13 cellular contexts compared by ENCODE assay signal in genomic region chr10:60846173-60846572, GRCh38.
DNase-seq lines count a peak whose midpoint lies in the region; ATAC-seq and TF ChIP-seq lines count a peak whose summit lies in the region.
"Had no signal": no experiment of that assay in that cellular context is flagged by ENCODE, and none has a peak within 500 bp of the region (broad histone marks: within the 10 kb centered on the region; RNA-seq: fewer than 3 reads in every experiment).

No MANE protein-coding gene starts in this region.

- H2BK120ac ChIP-seq in IMR-90 (ENCODE audit: low read depth, low read length) = peak overlapping the region; percentile 90

- H2AFZ ChIP-seq in IMR-90 (replicated peaks; ENCODE audit: low read length, poor library complexity) = peak overlapping the region; percentile 70

- no CpG with 5 or more reads among the region's 1 CpG for WGBS in IMR-90 (ENCODE audit: extremely low coverage in 2 of 2, insufficient read length in 1 of 2), 2 experiments

- H2BK15ac ChIP-seq in IMR-90 (ENCODE audit: low read depth, low read length) = peak overlapping the region; percentile 87; the same call in 1 of the 3 replicates

- DNase-seq in AG10803 (ENCODE audit: low read depth) = peak; percentile 62
- peak; percentile 72 for DNase-seq in IMR-90
- DNase-seq in brain microvascular endothelial cell = peak; percentile 36
- DNase-seq in islet precursor cell = peak; percentile 65
- DNase-seq in SKM-1 (lab: John Stamatoyannopoulos, UW; ENCODE audit: unreplicated experiment) = no peak
- DNase-seq in NCI-H2107 treated with DMSO at 0.1 percent for 48 hours (lab: John Stamatoyannopoulos, UW; ENCODE audit: unreplicated experiment) = no peak
- no peak for DNase-seq in uterus
- DNase-seq in NCI-H2196 (lab: John Stamatoyannopoulos, UW; ENCODE audit: unreplicated experiment) = no peak
- DNase-seq: activated naive CD4-positive, alpha-beta T cell treated with anti-CD3 and anti-CD28 coated beads for 36 hours; lower lobe of right lung; NCI-H2081 treated with DMSO at 0.1 percent for 48 hours had no signal

- H4K91ac ChIP-seq in IMR-90 (ENCODE audit: insufficient read depth, low read depth, low read length) = 0 out of 2 replicates have a peak overlapping the region, but pooled peaks have one; percentile 18

- H3K56ac ChIP-seq in IMR-90 (ENCODE audit: extremely low read depth, insufficient read depth, low read length) = 0 out of 2 replicates have a peak overlapping the region, but pooled peaks have one; percentile 7

- H2BK5ac ChIP-seq in IMR-90 (ENCODE audit: low read depth, low read length, poor library complexity, severe bottlenecking) = peak overlapping the region; percentile 47

- H4K20me1 ChIP-seq in IMR-90 (ENCODE audit: insufficient read depth, low read length) = no peaks in the 10 kb centered on the region

- peaks cover 4% of the 10 kb centered on the region for H3K9me3 ChIP-seq in IMR-90 (ENCODE audit: control insufficient read depth, insufficient read depth, low read length)
- H3K9me3 ChIP-seq in uterus = no peaks in the 10 kb centered on the region
- H3K9me3 ChIP-seq: lower lobe of right lung had no signal

- in situ Hi-C loops in IMR-90 (cut with MboI; ENCODE audit: low sequenced_read_pairs) (no loop called here), brain microvascular endothelial cell (cut with HindIII; ENCODE audit: low pct_ligation_motif_present, low sequenced_read_pairs) (no loop called here)

- peak overlapping the region; percentile 53; the same call in 1 of the 2 replicates for H3K14ac ChIP-seq in IMR-90 (replicated peaks; ENCODE audit: low read depth, low read length)

- no peak overlapping the region; the same call in 1 of the 2 replicates for H3K18ac ChIP-seq in IMR-90 (ENCODE audit: low read depth, low read length)

- H4K5ac ChIP-seq in IMR-90 (ENCODE audit: low read depth, low read length) = no peak overlapping the region

- no peak overlapping the region for H3K4me3 ChIP-seq in AG10803 (ENCODE audit: low read length)
- H3K4me3 ChIP-seq in IMR-90 (ENCODE audit: insufficient read depth, low read depth, low read length) = no peak overlapping the region
- no peak overlapping the region for H3K4me3 ChIP-seq in brain microvascular endothelial cell (ENCODE audit: low read depth, low read length)
- no peak overlapping the region for H3K4me3 ChIP-seq in uterus
- H3K4me3 ChIP-seq: lower lobe of right lung had no signal

- no peaks in the 10 kb centered on the region for H3K27me3 ChIP-seq in IMR-90 (ENCODE audit: control insufficient read depth, insufficient read depth, low read length)
- H3K27me3 ChIP-seq in brain microvascular endothelial cell (replicated peaks) = no peaks in the 10 kb centered on the region
- no peaks in the 10 kb centered on the region for H3K27me3 ChIP-seq in uterus

- CTCF ChIA-PET in IMR-90 (lab: Yijun Ruan, JAX) = interaction anchor here (0.9 to 1.4 kb wide), 5 partner anchors 12 to 176 kb away, joined by 3 to 4 read pairs (median 3); no protein-coding TSS in a partner anchor

- no peaks in the 10 kb centered on the region for H3K36me3 ChIP-seq in IMR-90 (ENCODE audit: control insufficient read depth, insufficient read depth, low read length)
- H3K36me3 ChIP-seq in brain microvascular endothelial cell (replicated peaks) = no peaks in the 10 kb centered on the region
- no peaks in the 10 kb centered on the region for H3K36me3 ChIP-seq in uterus
- H3K36me3 ChIP-seq: lower lobe of right lung had no signal

- H2AK5ac ChIP-seq in IMR-90 (ENCODE audit: low read depth, low read length) = peak overlapping the region; percentile 62; the same call in 1 of the 2 replicates

- intact Hi-C loops in IMR-90 (cut with micrococcal nuclease) = no loop called here
- intact Hi-C loops in uterus (cut with DNase I; ENCODE audit: low total_unique reads) = no loop called here

- H3K27ac ChIP-seq in IMR-90 (ENCODE audit: insufficient read depth, low read length) = peak overlapping the region; percentile 58; the same call in 1 of the 2 replicates
- H3K27ac ChIP-seq in brain microvascular endothelial cell = no peak overlapping the region
- peak overlapping the region in 1 of 2 donors; percentile 56 for H3K27ac ChIP-seq in uterus
- H3K27ac ChIP-seq: epithelial cell of prostate, lower lobe of right lung had no signal

- peak overlapping the region; percentile 73; the same call in 1 of the 2 replicates for H3K23ac ChIP-seq in IMR-90 (ENCODE audit: low read depth, low read length)

- TF ChIP-seq RAD21 in IMR-90 (IDR thresholded peaks at IDR 0.05; ENCODE audit: low read length) = peak; percentile 40; the same call in 1 of the 2 replicates

- peak; percentile 81 for ATAC-seq in IMR-90 (ENCODE audit: low read depth)
- ATAC-seq: sciatic nerve had no signal

- TF ChIP-seq POLR2A in IMR-90 (IDR thresholded peaks at IDR 0.05; ENCODE audit: low read depth, low read length) = no peak
- no peak for TF ChIP-seq POLR2A in uterus (IDR thresholded peaks at IDR 0.05)

- TF ChIP-seq CTCF in AG10803 (conservative IDR thresholded peaks at IDR 0.05; ENCODE audit: low read length) (no peak), IMR-90 (conservative IDR thresholded peaks at IDR 0.05; ENCODE audit: low read depth, low read length) (peak; percentile 24; the same call in 1 of the 2 replicates), brain microvascular endothelial cell (IDR thresholded peaks at IDR 0.05; ENCODE audit: low read depth, low read length, missing control alignments) (peak; percentile 8), uterus (IDR thresholded peaks at IDR 0.05) (no peak)

- dilution Hi-C loops in IMR-90 (cut with HindIII; ENCODE audit: low sequenced_read_pairs, unreplicated experiment) = no loop called here

- no peaks in the 10 kb centered on the region; the same call in 1 of the 2 replicates for H3K9me1 ChIP-seq in IMR-90 (ENCODE audit: insufficient read depth, low read length)

- H3K4me2 ChIP-seq in IMR-90 (ENCODE audit: low read depth, low read length) = no peak overlapping the region

- H3K9ac ChIP-seq in IMR-90 (ENCODE audit: low read depth, low read length) = no peak overlapping the region

- BruUV-seq in IMR-90 (replicated peaks; lab: Mats Ljungman, UMichigan) = no TSS peak

- peaks cover 12% of the 10 kb centered on the region for H3K4me1 ChIP-seq in IMR-90 (ENCODE audit: control insufficient read depth, insufficient read depth, low read length)
- H3K4me1 ChIP-seq in uterus = no peaks in the 10 kb centered on the region

- peak overlapping the region; percentile 48 for H2AK9ac ChIP-seq in IMR-90 (replicated peaks; ENCODE audit: low read depth, low read length, poor library complexity)

- peak overlapping the region; percentile 94 for H2BK20ac ChIP-seq in IMR-90 (ENCODE audit: low read depth, low read length)

- POLR2A ChIA-PET in IMR-90 (lab: Charles Lee; ENCODE audit: unreplicated experiment) = interaction anchor here (0.5 kb wide), 1 partner anchor 1587 kb away, joined by 3 read pairs; no protein-coding TSS in a partner anchor

- peak overlapping the region; percentile 92 for H3K4ac ChIP-seq in IMR-90 (ENCODE audit: low read depth, low read length)

- H3K79me1 ChIP-seq in IMR-90 (ENCODE audit: low read depth in 1 of 2, low read length in 2 of 2) = no peaks in the 10 kb centered on the region

- H4K8ac ChIP-seq in IMR-90 (ENCODE audit: low read depth in 2 of 2, low read length in 2 of 2) = peak overlapping the region in 1 of 2 experiments; percentile 53; a peak in 1 of 4 replicates

TF ChIP-seq in IMR-90, 13 proteins besides CTCF, POLR2A, EP300 and RAD21:
- TF ChIP-seq FOS (IDR thresholded peaks at IDR 0.05; ENCODE audit: low read depth, low read length) (0 out of 2 replicates have a peak, but pooled peaks have one; percentile 14), ELK1 (IDR thresholded peaks at IDR 0.05; ENCODE audit: borderline replicate concordance, low read depth, low read length) (no peak)
TF ChIP-seq in IMR-90: peak in this region for 1.

Comparison
In these comparisons a context has a peak if more than half of its experiments do, and no peak if none do; other contexts are left out.
1. DNase-seq: peak in AG10803 (single experiment), IMR-90 (single experiment), brain microvascular endothelial cell (single experiment) and islet precursor cell (single experiment); none in SKM-1 (single experiment), NCI-H2107 treated with DMSO at 0.1 percent for 48 hours (single experiment), uterus (0 of 2) and NCI-H2196 (single experiment).
2. CTCF ChIP-seq: peak in IMR-90 (single experiment) and brain microvascular endothelial cell (single experiment); none in AG10803 (single experiment) and uterus (0 of 4).